ENCODE assay signal across 12 cellular contexts in genomic region chr11:45159781-45160365, GRCh38.
"Had no signal": no experiment of that assay in that cellular context is flagged by ENCODE, and none has a peak within 500 bp of the region (broad histone marks: within the 10 kb centered on the region; RNA-seq: fewer than 3 reads in every experiment).

No MANE protein-coding gene starts in this region.

- ATAC-seq: activated CD4-positive, CD25-positive, alpha-beta regulatory T cell treated with anti-CD3 and anti-CD28 coated beads, Interleukin-2, amount 50 U/mL, for 24 hours; lower lobe of right lung; pancreas had no signal

- H3K27ac Mint-ChIP-seq: stimulated activated naive CD8-positive, alpha-beta T cell treated with anti-CD3 and anti-CD28 coated beads, Interleukin-15, Interleukin-2, amounts not matched to agents 100 ng/mL and 50 ng/mL, for 24 hours had no signal

- DNase-seq: activated CD4-positive, alpha-beta T cell treated with anti-CD3 and anti-CD28 coated beads, Interleukin-2, amount 50 U/mL, for 1 hour; activated naive CD4-positive, alpha-beta T cell treated with anti-CD3 and anti-CD28 coated beads, Interleukin-2, amount 50 U/mL, for 16 hours; glutamatergic neuron; kidney glomerular epithelial cell; lower lobe of right lung; naive B cell; small intestine; testis had no signal

- H3K9me3 Mint-ChIP-seq: naive B cell; stimulated activated naive CD8-positive, alpha-beta T cell treated with anti-CD3 and anti-CD28 coated beads, Interleukin-15, Interleukin-2, amounts not matched to agents 100 ng/mL and 50 ng/mL, for 24 hours had no signal

- H3K27me3 Mint-ChIP-seq: naive B cell; stimulated activated naive CD8-positive, alpha-beta T cell treated with anti-CD3 and anti-CD28 coated beads, Interleukin-15, Interleukin-2, amounts not matched to agents 100 ng/mL and 50 ng/mL, for 24 hours had no signal

- H3K4me3 ChIP-seq: cardiac muscle cell, lower lobe of right lung, pancreas, testis had no signal

- H3K36me3 Mint-ChIP-seq: naive B cell had no signal

- H3K9me3 ChIP-seq: lower lobe of right lung, pancreas, testis had no signal

- H3K27ac ChIP-seq: pancreas had no signal

- H3K4me3 Mint-ChIP-seq: naive B cell; stimulated activated naive CD8-positive, alpha-beta T cell treated with anti-CD3 and anti-CD28 coated beads, Interleukin-15, Interleukin-2, amounts not matched to agents 100 ng/mL and 50 ng/mL, for 24 hours had no signal

- H3K36me3 ChIP-seq: cardiac muscle cell, lower lobe of right lung, pancreas had no signal

- H3K27me3 ChIP-seq: cardiac muscle cell, pancreas, testis had no signal
